2 cellular contexts compared by ENCODE assay signal in genomic region chr21:44871576-44872265, GRCh38.
TF ChIP-seq lines count a peak whose summit lies in the region.

No MANE protein-coding gene starts in this region.

TF ChIP-seq in SK-N-SH treated with all-trans-retinoic acid at 6 μM for 48 hours, 23 proteins besides CTCF, POLR2A, EP300 and RAD21 (continued from another document):
- TF ChIP-seq POU6F1 (CRISPR knock-in tag; IDR thresholded peaks at IDR 0.05; ENCODE audit: borderline replicate concordance, low read depth): no peak
- TF ChIP-seq ARNTL (CRISPR knock-in tag; IDR thresholded peaks at IDR 0.05; ENCODE audit: borderline replicate concordance, low read depth): no peak
- TF ChIP-seq ZFP30 (CRISPR knock-in tag; IDR thresholded peaks at IDR 0.05): no peak
- TF ChIP-seq BACH2 (CRISPR knock-in tag; IDR thresholded peaks at IDR 0.05; ENCODE audit: borderline replicate concordance): no peak
- no peak for TF ChIP-seq ZNF8 (CRISPR knock-in tag; IDR thresholded peaks at IDR 0.05)
- TF ChIP-seq ESRRG (CRISPR knock-in tag; IDR thresholded peaks at IDR 0.05): no peak
- TF ChIP-seq RARB (CRISPR knock-in tag; IDR thresholded peaks at IDR 0.05): no peak
- TF ChIP-seq OSR1 (CRISPR knock-in tag; IDR thresholded peaks at IDR 0.05): no peak

TF ChIP-seq in H1, 55 proteins besides CTCF, POLR2A, EP300 and RAD21 (continued from another document):
- TF ChIP-seq, protein P1, sequence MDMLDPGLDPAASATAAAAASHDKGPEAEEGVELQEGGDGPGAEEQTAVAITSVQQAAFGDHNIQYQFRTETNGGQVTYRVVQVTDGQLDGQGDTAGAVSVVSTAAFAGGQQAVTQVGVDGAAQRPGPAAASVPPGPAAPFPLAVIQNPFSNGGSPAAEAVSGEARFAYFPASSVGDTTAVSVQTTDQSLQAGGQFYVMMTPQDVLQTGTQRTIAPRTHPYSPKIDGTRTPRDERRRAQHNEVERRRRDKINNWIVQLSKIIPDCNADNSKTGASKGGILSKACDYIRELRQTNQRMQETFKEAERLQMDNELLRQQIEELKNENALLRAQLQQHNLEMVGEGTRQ (IDR thresholded peaks at IDR 0.05; ENCODE audit: low read length): no peak
- TF ChIP-seq SP4 (IDR thresholded peaks at IDR 0.05; ENCODE audit: low read length) (no peak), BCL11A (IDR thresholded peaks at IDR 0.05; ENCODE audit: low read depth in 2 of 2, low read length in 2 of 2) (no peak), CTBP2 (IDR thresholded peaks at IDR 0.05; ENCODE audit: borderline replicate concordance, insufficient read depth, insufficient read length, low read length) (no peak), BACH1 (IDR thresholded peaks at IDR 0.05; ENCODE audit: low read length) (no peak), FOSL1 (IDR thresholded peaks at IDR 0.05; ENCODE audit: insufficient read depth, low read depth, low read length) (no peak), ZNF274 (IDR thresholded peaks at IDR 0.05; ENCODE audit: borderline replicate concordance, extremely low read depth, low read length) (no peak), SRF (IDR thresholded peaks at IDR 0.05; ENCODE audit: low read depth, low read length) (no peak), TAF1 (IDR thresholded peaks at IDR 0.05; ENCODE audit: low read depth, low read length) (no peak), GABPA (IDR thresholded peaks at IDR 0.05; ENCODE audit: borderline replicate concordance, insufficient read depth, low read length) (no peak), CHD2 (IDR thresholded peaks at IDR 0.05; ENCODE audit: low read length) (no peak), KDM4A (IDR thresholded peaks at IDR 0.05; ENCODE audit: low read depth, low read length, severe bottlenecking) (no peak), EGR1 (IDR thresholded peaks at IDR 0.05; ENCODE audit: borderline replicate concordance, low read depth, low read length) (no peak), RNF2 (IDR thresholded peaks at IDR 0.05; ENCODE audit: borderline replicate concordance, low read depth, low read length, missing control alignments, poor library complexity, severe bottlenecking) (no peak)
